Comparison of ENCODE assay signal across 8 cellular contexts in the genomic region with DNA sequence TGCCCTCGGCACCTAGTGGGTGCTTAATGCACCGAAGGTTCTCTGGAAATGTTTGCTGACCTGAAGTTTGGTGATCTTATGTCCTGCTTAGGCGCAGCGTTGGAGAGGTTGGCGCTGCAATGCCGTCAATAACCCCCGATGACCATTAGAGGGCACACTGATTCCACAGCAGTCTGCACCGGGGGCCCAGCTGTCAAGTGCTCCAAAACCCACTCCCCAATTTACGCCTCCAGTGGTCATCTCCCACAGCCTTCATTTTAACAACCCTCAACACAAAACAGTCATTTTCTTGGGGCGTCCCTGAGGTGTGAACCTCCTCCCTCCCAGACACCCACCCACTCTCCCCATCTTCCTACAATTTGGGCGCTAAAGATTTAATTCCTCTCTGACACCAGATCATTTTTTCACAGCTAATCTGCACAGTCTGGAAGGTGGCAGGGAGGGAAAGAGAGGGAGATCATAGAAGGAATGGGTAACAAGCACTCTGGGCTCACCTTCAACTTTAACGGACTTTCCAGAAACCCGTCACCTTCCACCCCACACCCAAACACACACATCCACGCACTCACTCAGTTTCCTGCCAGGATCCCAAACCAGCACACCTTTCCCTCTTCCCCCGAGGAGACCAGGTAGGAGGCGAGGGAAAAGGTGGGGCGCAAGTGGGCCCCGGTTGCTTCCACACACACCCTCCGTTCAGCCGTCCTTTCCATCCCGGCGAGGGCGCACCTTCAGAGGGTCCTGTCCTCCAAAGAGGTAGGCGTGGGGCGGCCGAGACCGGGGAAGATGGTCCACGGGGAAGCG. TPM values are rescaled to one million over a fixed set of nuclear protein-coding genes. Genes with fewer than 3 reads are reported as not detected.
DNase-seq lines count a peak whose midpoint lies in the region; ATAC-seq and TF ChIP-seq lines count a peak whose summit lies in the region.

No MANE protein-coding gene starts in this region.

- peaks cover 56% of the 10 kb centered on the region for H3K27me3 Mint-ChIP-seq in activated CD8-positive, alpha-beta memory T cell treated with anti-CD3 and anti-CD28 coated beads, Interleukin-2, amount 10 ng/mL, durations not matched to agents 7 days and 5 days

- no peak for ATAC-seq in activated CD8-positive, alpha-beta memory T cell treated with anti-CD3 and anti-CD28 coated beads, Interleukin-2, amount 10 ng/mL, durations not matched to agents 7 days and 5 days
- ATAC-seq in esophagus mucosa (peak; percentile 29), HG03354 (IDR thresholded peaks at IDR 0.05; ENCODE audit: poor library complexity, severe bottlenecking, unreplicated experiment) (no peak)

- no peaks in the 10 kb centered on the region for H3K36me3 Mint-ChIP-seq in activated CD8-positive, alpha-beta memory T cell treated with anti-CD3 and anti-CD28 coated beads, Interleukin-2, amount 10 ng/mL, durations not matched to agents 7 days and 5 days

- CTCF ChIA-PET in activated CD8-positive, alpha-beta memory T cell treated with anti-CD3 and anti-CD28 coated beads, Interleukin-2, amount 10 ng/mL, durations not matched to agents 7 days and 5 days (lab: Charles Lee) = interaction anchor here (0.5 to 4.4 kb wide), 22 partner anchors 10 to 1366 kb away, joined by 3 to 26 read pairs (median 4); a partner anchor contains a TSS

- DNase-seq in A172 (ENCODE audit: low spot score) = peak; percentile 53
- DNase-seq in GM12864 (ENCODE audit: low read depth) = no peak
- peak; percentile 78 for DNase-seq in NCI-H345 (lab: John Stamatoyannopoulos, UW)
- DNase-seq in activated CD8-positive, alpha-beta memory T cell treated with anti-CD3 and anti-CD28 coated beads, Interleukin-2, amount 10 ng/mL, durations not matched to agents 7 days and 5 days = peak; percentile 63
- peak; percentile 46 for DNase-seq in thyroid gland

- H3K36me3 ChIP-seq in mucosa of stomach (ENCODE audit: control insufficient read depth, insufficient read depth, low read length) = no peaks in the 10 kb centered on the region
- no peaks in the 10 kb centered on the region for H3K36me3 ChIP-seq in thyroid gland

- H3K27ac ChIP-seq in thyroid gland = peak overlapping the region in 2 of 3 donors; percentile 47 to 61

- H3K4me3 Mint-ChIP-seq in activated CD8-positive, alpha-beta memory T cell treated with anti-CD3 and anti-CD28 coated beads, Interleukin-2, amount 10 ng/mL, durations not matched to agents 7 days and 5 days = peak overlapping the region; percentile 72

- TF ChIP-seq POLR2A in thyroid gland (IDR thresholded peaks at IDR 0.05) = no peak

- H3K4me3 ChIP-seq in GM12864 (ENCODE audit: low read depth, low read length) = peak overlapping the region; percentile 42; the same call in 1 of the 2 replicates
- H3K4me3 ChIP-seq in mucosa of stomach (ENCODE audit: low read length) = peak overlapping the region; percentile 14
- H3K4me3 ChIP-seq in thyroid gland (replicated peaks in 1 of 3) = peak overlapping the region in 2 of 3 donors; percentile 25 to 51

- H3K4me1 ChIP-seq in mucosa of stomach (ENCODE audit: control insufficient read depth, insufficient read depth, low read length) (peaks cover 24% of the 10 kb centered on the region), thyroid gland (peaks cover 18 to 22% of the 10 kb centered on the region in 2 donors)

- no peak overlapping the region for H3K27ac Mint-ChIP-seq in activated CD8-positive, alpha-beta memory T cell treated with anti-CD3 and anti-CD28 coated beads, Interleukin-2, amount 10 ng/mL, durations not matched to agents 7 days and 5 days

- H3K9ac ChIP-seq in mucosa of stomach (ENCODE audit: low read length) = no peak overlapping the region

- H3K9me3 ChIP-seq in mucosa of stomach (ENCODE audit: control insufficient read depth, low read length) (no peaks in the 10 kb centered on the region), thyroid gland (no peaks in the 10 kb centered on the region)

- TF ChIP-seq CTCF in GM12864 (IDR thresholded peaks at IDR 0.05; ENCODE audit: low read depth, low read length, missing control alignments) = peak; percentile 97
- TF ChIP-seq CTCF in thyroid gland (IDR thresholded peaks at IDR 0.05) = peak; percentile 71 to 90 (median 80)

- intact Hi-C loops in thyroid gland (cut with DNase I) = loop anchor here (2.0 to 10.0 kb wide), 2 partner anchors 71 to 307 kb away; a partner anchor contains a TSS

- WGBS in thyroid gland, 2 donors = 4 to 5% methylated on average over 28 to 29 of the region's 29 CpGs

- H3K27me3 ChIP-seq in mucosa of stomach (ENCODE audit: control insufficient read depth, insufficient read depth, low read length) (peaks cover 44% of the 10 kb centered on the region), thyroid gland (no peaks in the 10 kb centered on the region)

- peaks cover 19% of the 10 kb centered on the region for H3K4me1 Mint-ChIP-seq in activated CD8-positive, alpha-beta memory T cell treated with anti-CD3 and anti-CD28 coated beads, Interleukin-2, amount 10 ng/mL, durations not matched to agents 7 days and 5 days

- no peaks in the 10 kb centered on the region for H3K9me3 Mint-ChIP-seq in activated CD8-positive, alpha-beta memory T cell treated with anti-CD3 and anti-CD28 coated beads, Interleukin-2, amount 10 ng/mL, durations not matched to agents 7 days and 5 days (ENCODE audit: low read depth)

RNA-seq across cellular contexts. Expression of a gene that starts 0.6 kb away (rescaled TPM):
- 0.16 and 1.4 TPM in 2 replicates for total RNA-seq in A172 (2014; rRNA removed; shearing (Covaris generic))
- under 1 TPM in 1 of 2 experiments, not detected in 1; 0.05 TPM for total RNA-seq in activated CD8-positive, alpha-beta memory T cell treated with anti-CD3 and anti-CD28 coated beads, Interleukin-2, amount 10 ng/mL, durations not matched to agents 7 days and 5 days
- total RNA-seq in esophagus mucosa (1.8 TPM), thyroid gland (10 to 100 TPM; 20.9 to 35.1 (median 30.0) TPM)

RNA-seq across cellular contexts. Expression of a gene that starts 7.1 kb away (rescaled TPM):
- total RNA-seq in A172 (2014; rRNA removed; shearing (Covaris generic)) = 578 and 601 TPM in 2 replicates
- 100 to 1,000 TPM; 193 to 260 TPM for total RNA-seq in activated CD8-positive, alpha-beta memory T cell treated with anti-CD3 and anti-CD28 coated beads, Interleukin-2, amount 10 ng/mL, durations not matched to agents 7 days and 5 days
- 131 TPM for total RNA-seq in esophagus mucosa
- total RNA-seq in thyroid gland = 100 to 1,000 TPM; 111 to 167 (median 151) TPM

RNA-seq across cellular contexts. Expression of a gene that starts 19.4 kb away (rescaled TPM):
- 150 and 158 TPM in 2 replicates for total RNA-seq in A172 (2014; rRNA removed; shearing (Covaris generic))
- 10 to 100 TPM; 30.7 to 34.2 TPM for total RNA-seq in activated CD8-positive, alpha-beta memory T cell treated with anti-CD3 and anti-CD28 coated beads, Interleukin-2, amount 10 ng/mL, durations not matched to agents 7 days and 5 days
- total RNA-seq in esophagus mucosa (32.0 TPM), thyroid gland (10 to 100 TPM; 52.0 to 71.9 (median 63.9) TPM)

RNA-seq across cellular contexts. Expression of a gene that starts 44.1 kb away (rescaled TPM):
- total RNA-seq in A172 (2014; rRNA removed; shearing (Covaris generic)) = 49.0 and 60.8 TPM in 2 replicates
- 10 to 100 TPM; 83.8 to 89.1 TPM for total RNA-seq in activated CD8-positive, alpha-beta memory T cell treated with anti-CD3 and anti-CD28 coated beads, Interleukin-2, amount 10 ng/mL, durations not matched to agents 7 days and 5 days
- total RNA-seq in esophagus mucosa (44.0 TPM), thyroid gland (100 to 1,000 TPM in 3 of 4 donors, 10 to 100 TPM in 1; 99.1 to 124 (median 105) TPM)

RNA-seq across cellular contexts. Expression of a gene that starts 49.7 kb away (rescaled TPM):
- 0.46 and 2.8 TPM in 2 replicates for total RNA-seq in A172 (2014; rRNA removed; shearing (Covaris generic))
- total RNA-seq in activated CD8-positive, alpha-beta memory T cell treated with anti-CD3 and anti-CD28 coated beads, Interleukin-2, amount 10 ng/mL, durations not matched to agents 7 days and 5 days = not detected
- total RNA-seq in esophagus mucosa = 0.44 TPM
- 100 to 1,000 TPM; 139 to 498 (median 231) TPM for total RNA-seq in thyroid gland
